Comparison of ENCODE assay signal across 27 cellular contexts in the genomic region with DNA sequence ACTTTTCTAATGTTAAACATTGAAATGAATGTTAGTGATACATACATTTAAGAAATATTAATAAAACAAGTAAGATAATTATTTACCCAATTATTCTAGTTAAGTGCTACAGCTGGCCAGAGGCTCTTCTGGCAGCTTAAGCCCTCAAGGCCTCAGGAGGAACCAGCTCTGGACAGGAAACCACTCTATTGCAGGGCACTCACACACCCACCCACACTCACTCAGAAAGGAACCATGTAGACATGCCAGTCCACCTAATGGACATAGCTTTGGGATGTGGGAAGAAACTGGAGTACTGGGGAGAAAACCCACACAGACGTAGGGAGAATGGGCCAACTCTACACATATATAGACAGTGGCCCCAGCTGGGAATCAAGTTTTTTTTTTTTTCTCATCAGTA.
"Had no signal": no experiment of that assay in that cellular context is flagged by ENCODE, and none has a peak within 500 bp of the region (broad histone marks: within the 10 kb centered on the region; RNA-seq: fewer than 3 reads in every experiment).

No MANE protein-coding gene starts in this region.

- ATAC-seq: activated CD4-positive, alpha-beta T cell treated with anti-CD3 and anti-CD28 coated beads for 36 hours; activated naive CD4-positive, alpha-beta T cell treated with anti-CD3 and anti-CD28 coated beads, Interleukin-2, amount 50 U/mL, for 72 hours; foreskin keratinocyte; heart right ventricle; mucosa of descending colon; stimulated activated memory B cell treated with anti-CD40 and anti-IgM and Interleukin-4, amounts not matched to agents 10 μg/mL and 1 μg/mL and 100 μg/mL, for 72 hours; stimulated activated naive CD8-positive, alpha-beta T cell treated with anti-CD3 and anti-CD28 coated beads, Interleukin-15, amount 100 ng/mL, for 72 hours had no signal

- H3K4me1 ChIP-seq: breast epithelium, foreskin keratinocyte, prostate gland had no signal

- H3K4me3 ChIP-seq: breast epithelium, esophagus muscularis mucosa, heart right ventricle, left ventricle myocardium inferior, mucosa of descending colon, ovary, prostate gland, sigmoid colon had no signal

- H3K27me3 ChIP-seq: breast epithelium, esophagus muscularis mucosa, foreskin keratinocyte, heart right ventricle, ovary, sigmoid colon had no signal

- DNase-seq: activated CD4-positive, alpha-beta T cell treated with anti-CD3 and anti-CD28 coated beads for 36 hours; activated CD4-positive, alpha-beta T cell treated with anti-CD3 and anti-CD28 coated beads, Interleukin-2, amount 50 U/mL, for 48 hours; activated CD4-positive, CD25-positive, alpha-beta regulatory T cell; activated CD8-positive, alpha-beta memory T cell treated with anti-CD3 and anti-CD28 coated beads, Interleukin-2, amount 50 U/mL, for 4 hours; activated gamma-delta T cell treated with Interleukin-2 at 50 U/mL for 16 hours; activated T-cell treated with anti-CD3 and anti-CD28 coated beads, Interleukin-2, amount 50 U/mL, for 1 hour; dermis blood vessel endothelial cell; effector CD4-positive, alpha-beta T cell; foreskin keratinocyte; heart right ventricle; left ventricle myocardium inferior; mucosa of descending colon; ovary; retina; sigmoid colon; small intestine; stimulated activated CD4-positive, alpha-beta T cell treated with anti-CD3 and anti-CD28 coated beads, Interleukin-1b, Interleukin-23, amount 100 ng/mL, for 48 hours; stimulated activated CD4-positive, alpha-beta T cell treated with anti-CD3 and anti-CD28 coated beads, Interleukin-4, amount 100 ng/mL, for 4 hours; stimulated activated CD8-positive, alpha-beta memory T cell treated with anti-CD3 and anti-CD28 coated beads, Interleukin-4, amount 100 ng/mL, for 48 hours; stimulated activated naive CD8-positive, alpha-beta T cell treated with anti-CD3 and anti-CD28 coated beads, Interleukin-15, amount 100 ng/mL, for 72 hours; SW 1271; T1000 had no signal

- H3K27ac ChIP-seq: breast epithelium, esophagus muscularis mucosa, foreskin keratinocyte, heart right ventricle, left ventricle myocardium inferior, ovary, prostate gland, sigmoid colon had no signal

- H3K36me3 ChIP-seq: breast epithelium, esophagus muscularis mucosa, heart right ventricle, left ventricle myocardium inferior, ovary, prostate gland, sigmoid colon had no signal

- H3K9me3 ChIP-seq: breast epithelium, esophagus muscularis mucosa, heart right ventricle, left ventricle myocardium inferior, mucosa of descending colon, ovary, prostate gland, sigmoid colon had no signal
